In the genomic region with DNA sequence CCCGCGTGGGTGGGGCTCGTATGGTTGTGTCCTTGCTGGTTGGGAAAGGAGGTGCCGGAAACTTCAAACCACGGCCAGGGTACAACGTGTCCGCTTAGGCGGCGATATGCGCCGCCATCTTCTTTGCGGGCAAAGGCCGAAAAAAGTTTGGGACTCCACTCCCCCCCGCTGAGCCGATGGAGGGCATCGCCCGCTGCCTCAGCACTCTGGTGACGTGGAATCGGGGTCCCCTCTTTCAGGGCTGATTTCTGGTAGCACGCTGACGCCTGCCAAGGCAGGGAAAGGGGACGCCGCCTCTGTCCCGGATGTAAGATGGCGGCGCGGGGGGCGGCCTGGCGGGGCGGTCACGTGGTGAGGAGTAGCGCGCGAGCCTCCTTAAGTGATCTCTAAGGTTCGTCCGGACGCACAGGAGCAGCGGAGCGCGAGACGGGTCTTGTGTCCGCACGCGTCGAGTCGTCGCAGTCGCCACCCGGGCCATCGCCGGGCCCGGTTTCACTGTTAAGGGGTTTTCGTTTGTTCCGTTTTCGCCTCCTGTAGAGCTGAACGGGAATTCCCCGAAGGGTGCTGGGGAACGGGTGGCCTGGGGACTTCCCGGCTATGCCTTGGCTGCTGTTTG, we compare ENCODE assay signal across 1 cellular context.
TF ChIP-seq lines count a peak whose summit lies in the region.

No MANE protein-coding gene starts in this region.

TF ChIP-seq in HepG2, 621 proteins besides CTCF, POLR2A, EP300 and RAD21 (continued from another document and continues in another):
- TF ChIP-seq, protein P1, sequence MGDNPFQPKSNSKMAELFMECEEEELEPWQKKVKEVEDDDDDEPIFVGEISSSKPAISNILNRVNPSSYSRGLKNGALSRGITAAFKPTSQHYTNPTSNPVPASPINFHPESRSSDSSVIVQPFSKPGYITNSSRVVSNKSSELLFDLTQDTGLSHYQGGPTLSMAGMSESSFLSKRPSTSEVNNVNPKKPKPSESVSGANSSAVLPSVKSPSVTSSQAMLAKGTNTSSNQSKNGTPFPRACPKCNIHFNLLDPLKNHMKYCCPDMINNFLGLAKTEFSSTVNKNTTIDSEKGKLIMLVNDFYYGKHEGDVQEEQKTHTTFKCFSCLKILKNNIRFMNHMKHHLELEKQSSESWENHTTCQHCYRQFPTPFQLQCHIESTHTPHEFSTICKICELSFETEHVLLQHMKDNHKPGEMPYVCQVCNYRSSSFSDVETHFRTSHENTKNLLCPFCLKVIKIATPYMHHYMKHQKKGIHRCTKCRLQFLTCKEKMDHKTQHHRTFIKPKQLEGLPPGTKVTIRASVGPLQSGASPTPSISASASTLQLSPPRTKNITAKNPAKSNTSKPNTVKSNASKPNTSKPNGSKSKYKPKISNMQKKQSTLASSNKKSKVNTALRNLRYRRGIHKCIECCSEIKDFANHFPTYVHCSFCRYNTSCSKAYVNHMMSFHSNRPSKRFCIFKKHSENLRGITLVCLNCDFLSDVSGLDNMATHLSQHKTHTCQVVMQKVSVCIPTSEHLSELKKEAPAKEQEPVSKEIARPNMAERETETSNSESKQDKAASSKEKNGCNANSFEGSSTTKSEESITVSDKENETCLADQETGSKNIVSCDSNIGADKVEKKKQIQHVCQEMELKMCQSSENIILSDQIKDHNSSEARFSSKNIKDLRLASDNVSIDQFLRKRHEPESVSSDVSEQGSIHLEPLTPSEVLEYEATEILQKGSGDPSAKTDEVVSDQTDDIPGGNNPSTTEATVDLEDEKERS (CRISPR knock-in tag; IDR thresholded peaks at IDR 0.05): peak; percentile 70; the same call in 1 of the 2 replicates
- TF ChIP-seq RAD51 (IDR thresholded peaks at IDR 0.05; ENCODE audit: borderline replicate concordance) (peak; percentile 84; the same call in 1 of the 2 replicates), AKAP8 (CRISPR knock-in tag; IDR thresholded peaks at IDR 0.05) (no peak; the same call in 1 of the 2 replicates), TCF12 (IDR thresholded peaks at IDR 0.05) (no peak), TCF12 (CRISPR knock-in tag; IDR thresholded peaks at IDR 0.05) (peak; percentile 27; the same call in 1 of the 2 replicates), ZNF781 (CRISPR knock-in tag; IDR thresholded peaks at IDR 0.05; ENCODE audit: borderline replicate concordance, not compliant biosample characterization) (peak; percentile 96), NFIC (IDR thresholded peaks at IDR 0.05; ENCODE audit: low read length) (0 out of 2 replicates have a peak, but pooled peaks have one; percentile 25), JDP2 (CRISPR knock-in tag; IDR thresholded peaks at IDR 0.05; ENCODE audit: borderline replicate concordance) (no peak), RXRB (CRISPR knock-in tag; IDR thresholded peaks at IDR 0.05; ENCODE audit: borderline replicate concordance) (no peak; the same call in 1 of the 2 replicates), TBP (CRISPR knock-in tag; IDR thresholded peaks at IDR 0.05) (no peak), SP2 (CRISPR knock-in tag; IDR thresholded peaks at IDR 0.05) (0 out of 2 replicates have a peak, but pooled peaks have one; percentile 38), ZNF546 (CRISPR knock-in tag; conservative IDR thresholded peaks at IDR 0.05) (peak; percentile 78; the same call in 1 of the 2 replicates), ZNF12 (CRISPR knock-in tag; IDR thresholded peaks at IDR 0.05) (peak; percentile 51), KLF9 (CRISPR knock-in tag; IDR thresholded peaks at IDR 0.05; ENCODE audit: low read depth) (0 out of 2 replicates have a peak, but pooled peaks have one; percentile 34), ZNF317 (CRISPR knock-in tag; IDR thresholded peaks at IDR 0.05) (peak; percentile 46; the same call in 1 of the 2 replicates), CCDC6 (CRISPR knock-in tag; IDR thresholded peaks at IDR 0.05) (peak; percentile 56; the same call in 1 of the 2 replicates), ZNF615 (CRISPR knock-in tag; IDR thresholded peaks at IDR 0.05; ENCODE audit: borderline replicate concordance) (peak; percentile 38; the same call in 1 of the 2 replicates), ZBTB21 (CRISPR knock-in tag; IDR thresholded peaks at IDR 0.05) (peak; percentile 83; the same call in 1 of the 2 replicates), ZNF33B (CRISPR knock-in tag; IDR thresholded peaks at IDR 0.05) (no peak; the same call in none of the 2 replicates), ZNF652 (CRISPR knock-in tag; IDR thresholded peaks at IDR 0.05; ENCODE audit: borderline replicate concordance, low read depth) (peak; percentile 29; the same call in 1 of the 2 replicates), PAWR (CRISPR knock-in tag; IDR thresholded peaks at IDR 0.05; ENCODE audit: borderline replicate concordance) (no peak), ZNF430 (CRISPR knock-in tag; IDR thresholded peaks at IDR 0.05) (peak; percentile 80; the same call in 1 of the 2 replicates), SRF (IDR thresholded peaks at IDR 0.05; ENCODE audit: low read depth, low read length) (no peak), ZNF225 (CRISPR knock-in tag; IDR thresholded peaks at IDR 0.05) (peak; percentile 40; the same call in 1 of the 2 replicates), TARDBP (CRISPR knock-in tag; IDR thresholded peaks at IDR 0.05) (peak; percentile 61), ZNF350 (CRISPR knock-in tag; IDR thresholded peaks at IDR 0.05; ENCODE audit: borderline replicate concordance, low read depth) (peak; percentile 97), ZMAT3 (CRISPR knock-in tag; conservative IDR thresholded peaks at IDR 0.05) (peak; percentile 82), THAP11 (CRISPR knock-in tag; IDR thresholded peaks at IDR 0.05) (peak; percentile 77), NR2C2 (CRISPR knock-in tag; IDR thresholded peaks at IDR 0.05; ENCODE audit: borderline replicate concordance) (no peak), ZSCAN31 (CRISPR knock-in tag; IDR thresholded peaks at IDR 0.05; ENCODE audit: low read depth) (0 out of 2 replicates have a peak, but pooled peaks have one; percentile 5), SOX6 (IDR thresholded peaks at IDR 0.05) (no peak), SOX6 (CRISPR knock-in tag; IDR thresholded peaks at IDR 0.05) (peak; percentile 70), TP53 (CRISPR knock-in tag; conservative IDR thresholded peaks at IDR 0.05) (no peak), SSRP1 (CRISPR knock-in tag; IDR thresholded peaks at IDR 0.05) (0 out of 2 replicates have a peak, but pooled peaks have one; percentile 35), NKX3-1 (CRISPR knock-in tag; IDR thresholded peaks at IDR 0.05) (0 out of 2 replicates have a peak, but pooled peaks have one; percentile 39), PHF21A (CRISPR knock-in tag; IDR thresholded peaks at IDR 0.05) (peak; percentile 77), BORCS8-MEF2B (CRISPR knock-in tag; IDR thresholded peaks at IDR 0.05) (peak; percentile 50; the same call in 1 of the 2 replicates)
- TF ChIP-seq, protein P2, sequence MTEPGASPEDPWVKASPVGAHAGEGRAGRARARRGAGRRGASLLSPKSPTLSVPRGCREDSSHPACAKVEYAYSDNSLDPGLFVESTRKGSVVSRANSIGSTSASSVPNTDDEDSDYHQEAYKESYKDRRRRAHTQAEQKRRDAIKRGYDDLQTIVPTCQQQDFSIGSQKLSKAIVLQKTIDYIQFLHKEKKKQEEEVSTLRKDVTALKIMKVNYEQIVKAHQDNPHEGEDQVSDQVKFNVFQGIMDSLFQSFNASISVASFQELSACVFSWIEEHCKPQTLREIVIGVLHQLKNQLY (CRISPR knock-in tag; IDR thresholded peaks at IDR 0.05): no peak
- TF ChIP-seq, protein P3, sequence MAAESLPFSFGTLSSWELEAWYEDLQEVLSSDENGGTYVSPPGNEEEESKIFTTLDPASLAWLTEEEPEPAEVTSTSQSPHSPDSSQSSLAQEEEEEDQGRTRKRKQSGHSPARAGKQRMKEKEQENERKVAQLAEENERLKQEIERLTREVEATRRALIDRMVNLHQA (CRISPR knock-in tag; IDR thresholded peaks at IDR 0.05): no peak
- TF ChIP-seq, protein P4, sequence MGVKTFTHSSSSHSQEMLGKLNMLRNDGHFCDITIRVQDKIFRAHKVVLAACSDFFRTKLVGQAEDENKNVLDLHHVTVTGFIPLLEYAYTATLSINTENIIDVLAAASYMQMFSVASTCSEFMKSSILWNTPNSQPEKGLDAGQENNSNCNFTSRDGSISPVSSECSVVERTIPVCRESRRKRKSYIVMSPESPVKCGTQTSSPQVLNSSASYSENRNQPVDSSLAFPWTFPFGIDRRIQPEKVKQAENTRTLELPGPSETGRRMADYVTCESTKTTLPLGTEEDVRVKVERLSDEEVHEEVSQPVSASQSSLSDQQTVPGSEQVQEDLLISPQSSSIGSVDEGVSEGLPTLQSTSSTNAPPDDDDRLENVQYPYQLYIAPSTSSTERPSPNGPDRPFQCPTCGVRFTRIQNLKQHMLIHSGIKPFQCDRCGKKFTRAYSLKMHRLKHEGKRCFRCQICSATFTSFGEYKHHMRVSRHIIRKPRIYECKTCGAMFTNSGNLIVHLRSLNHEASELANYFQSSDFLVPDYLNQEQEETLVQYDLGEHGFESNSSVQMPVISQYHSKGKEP (CRISPR knock-in tag; IDR thresholded peaks at IDR 0.05): no peak; the same call in 1 of the 2 replicates
- TF ChIP-seq, protein P5, sequence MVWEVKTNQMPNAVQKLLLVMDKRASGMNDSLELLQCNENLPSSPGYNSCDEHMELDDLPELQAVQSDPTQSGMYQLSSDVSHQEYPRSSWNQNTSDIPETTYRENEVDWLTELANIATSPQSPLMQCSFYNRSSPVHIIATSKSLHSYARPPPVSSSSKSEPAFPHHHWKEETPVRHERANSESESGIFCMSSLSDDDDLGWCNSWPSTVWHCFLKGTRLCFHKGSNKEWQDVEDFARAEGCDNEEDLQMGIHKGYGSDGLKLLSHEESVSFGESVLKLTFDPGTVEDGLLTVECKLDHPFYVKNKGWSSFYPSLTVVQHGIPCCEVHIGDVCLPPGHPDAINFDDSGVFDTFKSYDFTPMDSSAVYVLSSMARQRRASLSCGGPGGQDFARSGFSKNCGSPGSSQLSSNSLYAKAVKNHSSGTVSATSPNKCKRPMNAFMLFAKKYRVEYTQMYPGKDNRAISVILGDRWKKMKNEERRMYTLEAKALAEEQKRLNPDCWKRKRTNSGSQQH (CRISPR knock-in tag; IDR thresholded peaks at IDR 0.05; ENCODE audit: low read depth): 0 out of 2 replicates have a peak, but pooled peaks have one; percentile 83
- TF ChIP-seq, protein P6, sequence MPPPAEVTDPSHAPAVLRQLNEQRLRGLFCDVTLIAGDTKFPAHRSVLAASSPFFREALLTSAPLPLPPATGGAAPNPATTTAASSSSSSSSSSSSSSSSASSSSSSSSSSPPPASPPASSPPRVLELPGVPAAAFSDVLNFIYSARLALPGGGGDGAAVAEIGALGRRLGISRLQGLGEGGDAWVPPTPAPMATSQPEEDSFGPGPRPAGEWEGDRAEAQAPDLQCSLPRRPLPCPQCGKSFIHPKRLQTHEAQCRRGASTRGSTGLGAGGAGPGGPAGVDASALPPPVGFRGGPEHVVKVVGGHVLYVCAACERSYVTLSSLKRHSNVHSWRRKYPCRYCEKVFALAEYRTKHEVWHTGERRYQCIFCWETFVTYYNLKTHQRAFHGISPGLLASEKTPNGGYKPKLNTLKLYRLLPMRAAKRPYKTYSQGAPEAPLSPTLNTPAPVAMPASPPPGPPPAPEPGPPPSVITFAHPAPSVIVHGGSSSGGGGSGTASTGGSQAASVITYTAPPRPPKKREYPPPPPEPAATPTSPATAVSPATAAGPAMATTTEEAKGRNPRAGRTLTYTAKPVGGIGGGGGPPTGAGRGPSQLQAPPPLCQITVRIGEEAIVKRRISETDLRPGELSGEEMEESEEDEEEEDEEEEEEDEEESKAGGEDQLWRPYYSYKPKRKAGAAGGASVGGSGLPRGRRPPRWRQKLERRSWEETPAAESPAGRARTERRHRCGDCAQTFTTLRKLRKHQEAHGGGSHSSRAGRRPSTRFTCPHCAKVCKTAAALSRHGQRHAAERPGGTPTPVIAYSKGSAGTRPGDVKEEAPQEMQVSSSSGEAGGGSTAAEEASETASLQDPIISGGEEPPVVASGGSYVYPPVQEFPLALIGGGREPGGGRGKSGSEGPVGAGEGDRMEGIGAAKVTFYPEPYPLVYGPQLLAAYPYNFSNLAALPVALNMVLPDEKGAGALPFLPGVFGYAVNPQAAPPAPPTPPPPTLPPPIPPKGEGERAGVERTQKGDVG (CRISPR knock-in tag; IDR thresholded peaks at IDR 0.05; ENCODE audit: borderline replicate concordance): 0 out of 2 replicates have a peak, but pooled peaks have one; percentile 43
- TF ChIP-seq, protein P7, sequence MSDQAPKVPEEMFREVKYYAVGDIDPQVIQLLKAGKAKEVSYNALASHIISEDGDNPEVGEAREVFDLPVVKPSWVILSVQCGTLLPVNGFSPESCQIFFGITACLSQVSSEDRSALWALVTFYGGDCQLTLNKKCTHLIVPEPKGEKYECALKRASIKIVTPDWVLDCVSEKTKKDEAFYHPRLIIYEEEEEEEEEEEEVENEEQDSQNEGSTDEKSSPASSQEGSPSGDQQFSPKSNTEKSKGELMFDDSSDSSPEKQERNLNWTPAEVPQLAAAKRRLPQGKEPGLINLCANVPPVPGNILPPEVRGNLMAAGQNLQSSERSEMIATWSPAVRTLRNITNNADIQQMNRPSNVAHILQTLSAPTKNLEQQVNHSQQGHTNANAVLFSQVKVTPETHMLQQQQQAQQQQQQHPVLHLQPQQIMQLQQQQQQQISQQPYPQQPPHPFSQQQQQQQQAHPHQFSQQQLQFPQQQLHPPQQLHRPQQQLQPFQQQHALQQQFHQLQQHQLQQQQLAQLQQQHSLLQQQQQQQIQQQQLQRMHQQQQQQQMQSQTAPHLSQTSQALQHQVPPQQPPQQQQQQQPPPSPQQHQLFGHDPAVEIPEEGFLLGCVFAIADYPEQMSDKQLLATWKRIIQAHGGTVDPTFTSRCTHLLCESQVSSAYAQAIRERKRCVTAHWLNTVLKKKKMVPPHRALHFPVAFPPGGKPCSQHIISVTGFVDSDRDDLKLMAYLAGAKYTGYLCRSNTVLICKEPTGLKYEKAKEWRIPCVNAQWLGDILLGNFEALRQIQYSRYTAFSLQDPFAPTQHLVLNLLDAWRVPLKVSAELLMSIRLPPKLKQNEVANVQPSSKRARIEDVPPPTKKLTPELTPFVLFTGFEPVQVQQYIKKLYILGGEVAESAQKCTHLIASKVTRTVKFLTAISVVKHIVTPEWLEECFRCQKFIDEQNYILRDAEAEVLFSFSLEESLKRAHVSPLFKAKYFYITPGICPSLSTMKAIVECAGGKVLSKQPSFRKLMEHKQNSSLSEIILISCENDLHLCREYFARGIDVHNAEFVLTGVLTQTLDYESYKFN (CRISPR knock-in tag; conservative IDR thresholded peaks at IDR 0.05): no peak
- TF ChIP-seq, protein P8, sequence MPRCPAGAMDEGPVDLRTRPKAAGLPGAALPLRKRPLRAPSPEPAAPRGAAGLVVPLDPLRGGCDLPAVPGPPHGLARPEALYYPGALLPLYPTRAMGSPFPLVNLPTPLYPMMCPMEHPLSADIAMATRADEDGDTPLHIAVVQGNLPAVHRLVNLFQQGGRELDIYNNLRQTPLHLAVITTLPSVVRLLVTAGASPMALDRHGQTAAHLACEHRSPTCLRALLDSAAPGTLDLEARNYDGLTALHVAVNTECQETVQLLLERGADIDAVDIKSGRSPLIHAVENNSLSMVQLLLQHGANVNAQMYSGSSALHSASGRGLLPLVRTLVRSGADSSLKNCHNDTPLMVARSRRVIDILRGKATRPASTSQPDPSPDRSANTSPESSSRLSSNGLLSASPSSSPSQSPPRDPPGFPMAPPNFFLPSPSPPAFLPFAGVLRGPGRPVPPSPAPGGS (CRISPR knock-in tag; IDR thresholded peaks at IDR 0.05): peak; percentile 85
- TF ChIP-seq, protein P9, sequence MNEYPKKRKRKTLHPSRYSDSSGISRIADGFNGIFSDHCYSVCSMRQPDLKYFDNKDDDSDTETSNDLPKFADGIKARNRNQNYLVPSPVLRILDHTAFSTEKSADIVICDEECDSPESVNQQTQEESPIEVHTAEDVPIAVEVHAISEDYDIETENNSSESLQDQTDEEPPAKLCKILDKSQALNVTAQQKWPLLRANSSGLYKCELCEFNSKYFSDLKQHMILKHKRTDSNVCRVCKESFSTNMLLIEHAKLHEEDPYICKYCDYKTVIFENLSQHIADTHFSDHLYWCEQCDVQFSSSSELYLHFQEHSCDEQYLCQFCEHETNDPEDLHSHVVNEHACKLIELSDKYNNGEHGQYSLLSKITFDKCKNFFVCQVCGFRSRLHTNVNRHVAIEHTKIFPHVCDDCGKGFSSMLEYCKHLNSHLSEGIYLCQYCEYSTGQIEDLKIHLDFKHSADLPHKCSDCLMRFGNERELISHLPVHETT (CRISPR knock-in tag; conservative IDR thresholded peaks at IDR 0.05): peak; percentile 52
